In the genomic region with DNA sequence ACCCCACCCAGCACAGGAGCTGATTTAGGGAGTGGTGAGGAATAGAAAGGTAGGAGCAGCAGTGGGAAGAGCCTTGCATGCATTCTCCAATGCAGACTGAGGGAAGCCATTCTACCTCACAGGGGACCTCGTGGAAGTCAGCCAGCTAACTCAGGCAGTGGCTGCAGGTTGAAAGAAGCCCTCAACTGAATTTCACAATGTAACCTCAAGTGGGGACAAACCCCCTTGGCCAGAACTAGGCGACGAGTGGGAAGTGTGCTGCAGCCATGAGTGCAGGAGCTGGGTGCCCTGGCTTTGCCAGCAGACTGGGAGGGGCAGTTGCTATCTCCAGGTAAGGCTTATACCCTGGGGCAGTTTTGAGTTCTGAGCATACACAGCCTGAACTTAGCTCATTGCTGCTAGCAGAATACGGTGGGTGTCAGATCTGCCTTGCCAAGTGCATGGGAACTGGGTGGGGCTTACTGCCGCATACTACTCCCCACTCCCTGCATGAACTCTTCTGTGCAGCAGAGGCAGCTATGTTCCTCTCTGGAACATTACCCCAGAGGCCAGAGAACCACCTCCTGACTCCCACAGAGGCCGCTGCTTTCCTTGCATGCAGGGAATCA, we compare ENCODE assay signal across 9 cellular contexts.
DNase-seq lines count a peak whose midpoint lies in the region; ATAC-seq and TF ChIP-seq lines count a peak whose summit lies in the region.
"Had no signal": no experiment of that assay in that cellular context is flagged by ENCODE, and none has a peak within 500 bp of the region (broad histone marks: within the 10 kb centered on the region; RNA-seq: fewer than 3 reads in every experiment).

No MANE protein-coding gene starts in this region.

- H3K9ac ChIP-seq in BLaER1, result 0 out of 2 replicates have a peak overlapping the region, but pooled peaks have one; percentile 19
- no peak overlapping the region for H3K9ac ChIP-seq in HCT116 (ENCODE audit: low read length)

- peak overlapping the region; percentile 72; the same call in 1 of the 2 replicates for H3K4me2 ChIP-seq in BLaER1
- no peak overlapping the region for H3K4me2 ChIP-seq in HCT116 (ENCODE audit: low read length)

- H3K9me3 Mint-ChIP-seq in activated naive CD8-positive, alpha-beta T cell treated with anti-CD3 and anti-CD28 coated beads, Interleukin-2, amount 50 U/mL, for 24 hours, result no peaks in the 10 kb centered on the region
- H3K9me3 Mint-ChIP-seq in natural killer cell, result no peaks in the 10 kb centered on the region

- no peak for TF ChIP-seq CTCF in HCT116 (IDR thresholded peaks at IDR 0.05 in 2 of 3, conservative IDR thresholded peaks at IDR 0.05 in 1 of 3; ENCODE audit: borderline replicate concordance in 1 of 3, insufficient read depth in 1 of 3, low read depth in 2 of 3, low read length in 2 of 3)
- no peak for TF ChIP-seq CTCF in natural killer cell (IDR thresholded peaks at IDR 0.05)

- BruUV-seq in HCT116 (replicated peaks; lab: Mats Ljungman, UMichigan), result no TSS peak

- H4K20me1 ChIP-seq in BLaER1 (peaks cover 38% of the 10 kb centered on the region), HCT116 (ENCODE audit: insufficient read depth) (no peaks in the 10 kb centered on the region)

- H3K9me3 ChIP-seq in BLaER1 (peaks cover 7% of the 10 kb centered on the region; the same call in 1 of the 2 replicates), HCT116 (ENCODE audit: control insufficient read depth in 1 of 2, insufficient read depth in 1 of 2, low read depth in 1 of 2, low read length in 2 of 2) (no peaks in the 10 kb centered on the region)

- TF ChIP-seq RAD21 in HCT116 (IDR thresholded peaks at IDR 0.05; ENCODE audit: low read depth), result no peak

- TF ChIP-seq POLR2A in HCT116 (IDR thresholded peaks at IDR 0.05; ENCODE audit: borderline replicate concordance, extremely low read depth, insufficient read depth, insufficient read length), result no peak

- POLR2A ChIA-PET in HCT116 (lab: Charles Lee), result interaction anchor here (2.2 kb wide), 1 partner anchor 186 kb away, joined by 7 read pairs; a partner anchor contains a TSS

- H3K27me3 ChIP-seq in BLaER1, result no peaks in the 10 kb centered on the region
- H3K27me3 ChIP-seq in HCT116 (ENCODE audit: insufficient read depth, low read length), result no peaks in the 10 kb centered on the region

- H3K9me2 ChIP-seq in HCT116 (ENCODE audit: insufficient read depth), result no peaks in the 10 kb centered on the region

- RAD21 ChIA-PET in HCT116 (lab: Charles Lee; ENCODE audit: low non-redundant PET in 1 of 2, low total read pairs in 2 of 2, uncharacterized antibody in 2 of 2, unreplicated experiment in 2 of 2), result no interaction called here

- no peaks in the 10 kb centered on the region for H3K27me3 Mint-ChIP-seq in activated naive CD8-positive, alpha-beta T cell treated with anti-CD3 and anti-CD28 coated beads, Interleukin-2, amount 50 U/mL, for 24 hours
- no peaks in the 10 kb centered on the region for H3K27me3 Mint-ChIP-seq in natural killer cell (ENCODE audit: low read depth in 2 of 2)

- DNase-seq in HCT116 (ENCODE audit: low read depth, low spot score) (no peak), natural killer cell (no peak), hippocampal formation (lab: John Stamatoyannopoulos, UW) (no peak), GOT3 (lab: John Stamatoyannopoulos, UW) (no peak)
- no peak for DNase-seq in activated naive CD8-positive, alpha-beta T cell treated with anti-CD3 and anti-CD28 coated beads, Interleukin-2, amount 50 U/mL, for 24 hours
- no peak for DNase-seq in effector CD8-positive, alpha-beta T cell (lab: John Stamatoyannopoulos, UW)
- DNase-seq: cerebellar nuclear complex had no signal

- no peak overlapping the region for H3K27ac Mint-ChIP-seq in activated naive CD8-positive, alpha-beta T cell treated with anti-CD3 and anti-CD28 coated beads, Interleukin-2, amount 50 U/mL, for 24 hours
- H3K27ac Mint-ChIP-seq in natural killer cell, result peak overlapping the region; percentile 83 to 88

- H3K4me3 Mint-ChIP-seq in activated naive CD8-positive, alpha-beta T cell treated with anti-CD3 and anti-CD28 coated beads, Interleukin-2, amount 50 U/mL, for 24 hours, result no peak overlapping the region
- H3K4me3 Mint-ChIP-seq in natural killer cell, result peak overlapping the region; percentile 72

- no peaks in the 10 kb centered on the region for H3K79me2 ChIP-seq in HCT116 (ENCODE audit: insufficient read depth, low read length)

- CTCF ChIA-PET in HCT116 (lab: Charles Lee), result no interaction called here

- H2AFZ ChIP-seq in HCT116 (ENCODE audit: low read depth, low read length, poor library complexity, severe bottlenecking), result no peak overlapping the region

- intact Hi-C loops in HCT116 (cut with micrococcal nuclease) (no loop called here), natural killer cell (cut with micrococcal nuclease) (no loop called here)

- ATAC-seq in HCT116 (peak; percentile 60), natural killer cell (peak; percentile 52 to 66 (median 54)), GM18511 (IDR thresholded peaks at IDR 0.05; ENCODE audit: unreplicated experiment) (no peak)
- ATAC-seq in activated naive CD8-positive, alpha-beta T cell treated with anti-CD3 and anti-CD28 coated beads, Interleukin-2, amount 50 U/mL, for 24 hours, result peak; percentile 33

- H3K4me3 ChIP-seq in BLaER1 (no peak overlapping the region), HCT116 (replicated peaks in 1 of 2; ENCODE audit: low read depth in 1 of 2, low read length in 2 of 2) (no peak overlapping the region)

- 0 out of 2 replicates have a peak overlapping the region, but pooled peaks have one; percentile 35 for H3K27ac ChIP-seq in BLaER1
- H3K27ac ChIP-seq in HCT116 (ENCODE audit: low read depth, low read length), result no peak overlapping the region

- peaks cover 33% of the 10 kb centered on the region for H3K36me3 ChIP-seq in BLaER1
- no peaks in the 10 kb centered on the region for H3K36me3 ChIP-seq in HCT116 (ENCODE audit: control insufficient read depth in 1 of 2, insufficient read depth in 2 of 2, low read length in 2 of 2)

- H3K4me1 Mint-ChIP-seq in activated naive CD8-positive, alpha-beta T cell treated with anti-CD3 and anti-CD28 coated beads, Interleukin-2, amount 50 U/mL, for 24 hours, result peaks cover 23% of the 10 kb centered on the region
- H3K4me1 Mint-ChIP-seq in natural killer cell, result peaks cover 29 to 40% of the 10 kb centered on the region in 2 donors

- H3K36me3 Mint-ChIP-seq in activated naive CD8-positive, alpha-beta T cell treated with anti-CD3 and anti-CD28 coated beads, Interleukin-2, amount 50 U/mL, for 24 hours (ENCODE audit: low read depth), result no peaks in the 10 kb centered on the region
- no peaks in the 10 kb centered on the region for H3K36me3 Mint-ChIP-seq in natural killer cell

- H3K4me1 ChIP-seq in BLaER1 (peaks cover 38% of the 10 kb centered on the region), HCT116 (ENCODE audit: control insufficient read depth in 1 of 2, insufficient read depth in 2 of 2, low read length in 2 of 2) (peaks cover 7 to 12% of the 10 kb centered on the region in 2 experiments)

TF ChIP-seq in HCT116, 20 proteins besides CTCF, POLR2A, EP300 and RAD21:
- TF ChIP-seq TCF7L2 (IDR thresholded peaks at IDR 0.05; ENCODE audit: borderline replicate concordance, extremely low read depth, insufficient read depth, insufficient read length) (no peak), JUND (IDR thresholded peaks at IDR 0.05) (no peak), ZFX (IDR thresholded peaks at IDR 0.05) (no peak), YY1 (IDR thresholded peaks at IDR 0.05; ENCODE audit: extremely low read depth, insufficient replicate concordance, low read depth, low read length) (no peak), CBX3 (IDR thresholded peaks at IDR 0.05; ENCODE audit: low read depth) (no peak), POLR2AphosphoS5 (IDR thresholded peaks at IDR 0.05; ENCODE audit: low read depth, low read length) (no peak)
- TF ChIP-seq, protein P1, sequence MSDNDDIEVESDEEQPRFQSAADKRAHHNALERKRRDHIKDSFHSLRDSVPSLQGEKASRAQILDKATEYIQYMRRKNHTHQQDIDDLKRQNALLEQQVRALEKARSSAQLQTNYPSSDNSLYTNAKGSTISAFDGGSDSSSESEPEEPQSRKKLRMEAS (IDR thresholded peaks at IDR 0.05), result no peak
- TF ChIP-seq, protein P2, sequence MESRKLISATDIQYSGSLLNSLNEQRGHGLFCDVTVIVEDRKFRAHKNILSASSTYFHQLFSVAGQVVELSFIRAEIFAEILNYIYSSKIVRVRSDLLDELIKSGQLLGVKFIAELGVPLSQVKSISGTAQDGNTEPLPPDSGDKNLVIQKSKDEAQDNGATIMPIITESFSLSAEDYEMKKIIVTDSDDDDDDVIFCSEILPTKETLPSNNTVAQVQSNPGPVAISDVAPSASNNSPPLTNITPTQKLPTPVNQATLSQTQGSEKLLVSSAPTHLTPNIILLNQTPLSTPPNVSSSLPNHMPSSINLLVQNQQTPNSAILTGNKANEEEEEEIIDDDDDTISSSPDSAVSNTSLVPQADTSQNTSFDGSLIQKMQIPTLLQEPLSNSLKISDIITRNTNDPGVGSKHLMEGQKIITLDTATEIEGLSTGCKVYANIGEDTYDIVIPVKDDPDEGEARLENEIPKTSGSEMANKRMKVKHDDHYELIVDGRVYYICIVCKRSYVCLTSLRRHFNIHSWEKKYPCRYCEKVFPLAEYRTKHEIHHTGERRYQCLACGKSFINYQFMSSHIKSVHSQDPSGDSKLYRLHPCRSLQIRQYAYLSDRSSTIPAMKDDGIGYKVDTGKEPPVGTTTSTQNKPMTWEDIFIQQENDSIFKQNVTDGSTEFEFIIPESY (IDR thresholded peaks at IDR 0.05; ENCODE audit: extremely low read depth, insufficient replicate concordance, low read length), result no peak
